ENCODE assay signal across 1 cellular context in the genomic region with DNA sequence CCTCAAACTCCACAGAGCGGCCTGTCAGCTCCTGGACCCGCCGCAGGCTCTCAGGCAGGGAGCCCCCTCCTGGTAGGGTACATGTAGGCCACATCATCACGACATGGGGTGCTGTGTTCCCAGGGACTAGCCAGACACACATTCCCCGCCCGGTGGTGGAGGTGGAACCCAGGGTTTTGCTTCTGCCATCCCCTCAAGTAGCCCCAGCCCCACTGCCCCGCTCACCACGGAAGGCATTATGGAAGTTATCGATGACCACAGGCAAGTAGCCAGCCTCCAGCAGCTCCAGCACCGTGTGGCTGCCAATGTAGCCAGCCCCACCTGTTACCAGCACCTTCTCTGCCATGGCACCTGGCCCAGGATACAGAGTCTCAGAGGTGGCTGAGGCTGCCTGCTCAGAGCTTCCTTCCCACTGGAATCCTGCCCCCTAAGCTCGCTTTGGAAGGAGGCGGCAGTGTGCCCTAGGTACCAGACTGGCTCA.
TF ChIP-seq lines count a peak whose summit lies in the region.

No MANE protein-coding gene starts in this region.

TF ChIP-seq in A549, 52 proteins besides CTCF, POLR2A, EP300 and RAD21 (continued from another document):
- TF ChIP-seq, protein P1, sequence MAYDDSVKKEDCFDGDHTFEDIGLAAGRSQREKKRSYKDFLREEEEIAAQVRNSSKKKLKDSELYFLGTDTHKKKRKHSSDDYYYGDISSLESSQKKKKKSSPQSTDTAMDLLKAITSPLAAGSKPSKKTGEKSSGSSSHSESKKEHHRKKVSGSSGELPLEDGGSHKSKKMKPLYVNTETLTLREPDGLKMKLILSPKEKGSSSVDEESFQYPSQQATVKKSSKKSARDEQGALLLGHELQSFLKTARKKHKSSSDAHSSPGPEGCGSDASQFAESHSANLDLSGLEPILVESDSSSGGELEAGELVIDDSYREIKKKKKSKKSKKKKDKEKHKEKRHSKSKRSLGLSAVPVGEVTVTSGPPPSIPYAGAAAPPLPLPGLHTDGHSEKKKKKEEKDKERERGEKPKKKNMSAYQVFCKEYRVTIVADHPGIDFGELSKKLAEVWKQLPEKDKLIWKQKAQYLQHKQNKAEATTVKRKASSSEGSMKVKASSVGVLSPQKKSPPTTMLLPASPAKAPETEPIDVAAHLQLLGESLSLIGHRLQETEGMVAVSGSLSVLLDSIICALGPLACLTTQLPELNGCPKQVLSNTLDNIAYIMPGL (CRISPR knock-in tag; IDR thresholded peaks at IDR 0.05; ENCODE audit: borderline replicate concordance): no peak
- no peak for TF ChIP-seq CHD4 (IDR thresholded peaks at IDR 0.05; ENCODE audit: borderline replicate concordance)
- no peak for TF ChIP-seq CHD2 (IDR thresholded peaks at IDR 0.05; ENCODE audit: low read length, partially characterized antibody)
- no peak for TF ChIP-seq EHF (CRISPR knock-in tag; IDR thresholded peaks at IDR 0.05)
- no peak for TF ChIP-seq RFX5 (IDR thresholded peaks at IDR 0.05)
- no peak for TF ChIP-seq MAFK (IDR thresholded peaks at IDR 0.05; ENCODE audit: partially characterized antibody)
